ENCODE assay signal across 11 cellular contexts in genomic region chr13:33536639-33537425, GRCh38.
DNase-seq lines count a peak whose midpoint lies in the region; ATAC-seq, FAIRE-seq and TF ChIP-seq lines count a peak whose summit lies in the region.
"Had no signal": no experiment of that assay in that cellular context is flagged by ENCODE, and none has a peak within 500 bp of the region (broad histone marks: within the 10 kb centered on the region; RNA-seq: fewer than 3 reads in every experiment).

No MANE protein-coding gene starts in this region.

- H3K4me1 ChIP-seq in OCI-LY7 (ENCODE audit: insufficient read depth, low read length, poor library complexity, severe bottlenecking) (peaks cover 36% of the 10 kb centered on the region), endothelial cell of umbilical vein (ENCODE audit: control insufficient read depth, extremely low read depth, insufficient read depth, low read length) (peaks cover 8% of the 10 kb centered on the region), parathyroid adenoma (peaks cover 5% of the 10 kb centered on the region), upper lobe of right lung (peaks cover 13% of the 10 kb centered on the region)

- dilution Hi-C loops in endothelial cell of umbilical vein (cut with MboI; ENCODE audit: extremely low pct_ligation_motif_present, low sequenced_read_pairs) = no loop called here

- CTCF ChIA-PET in AG04450 (lab: Charles Lee) (interaction anchor here (1.3 to 1.5 kb wide), 2 partner anchors 12 to 187 kb away, joined by 4 to 5 read pairs; no protein-coding TSS in a partner anchor), OCI-LY7 (lab: Charles Lee; ENCODE audit: unreplicated experiment) (no interaction called here), endothelial cell of umbilical vein (lab: Charles Lee) (interaction anchor here (0.7 to 3.0 kb wide), 4 partner anchors 11 to 308 kb away, joined by 3 to 13 read pairs (median 4); no protein-coding TSS in a partner anchor)

- H3K79me2 ChIP-seq in OCI-LY7 (ENCODE audit: insufficient read depth, low read depth, low read length) (peaks cover 6% of the 10 kb centered on the region; the same call in 1 of the 2 replicates), endothelial cell of umbilical vein (ENCODE audit: control insufficient read depth, insufficient read depth, low read length) (no peaks in the 10 kb centered on the region), parathyroid adenoma (no peaks in the 10 kb centered on the region)

- no peaks in the 10 kb centered on the region for H4K20me1 ChIP-seq in OCI-LY7 (ENCODE audit: insufficient read depth, low read length)
- H4K20me1 ChIP-seq in endothelial cell of umbilical vein (replicated peaks; ENCODE audit: control insufficient read depth, extremely low read depth, insufficient read depth, low read length) = no peaks in the 10 kb centered on the region

- H3K36me3 ChIP-seq in OCI-LY7 (ENCODE audit: insufficient read depth, low read length) (no peaks in the 10 kb centered on the region), endothelial cell of umbilical vein (ENCODE audit: control insufficient read depth in 2 of 2, extremely low read depth in 1 of 2, insufficient read depth in 2 of 2, low read length in 2 of 2) (no peaks in the 10 kb centered on the region), parathyroid adenoma (ENCODE audit: control insufficient read depth, insufficient read depth, low read length) (no peaks in the 10 kb centered on the region), upper lobe of right lung (no peaks in the 10 kb centered on the region)

- H3K27me3 ChIP-seq in AG04450 (ENCODE audit: control insufficient read depth, insufficient read depth, low read length) (no peaks in the 10 kb centered on the region), endothelial cell of umbilical vein (ENCODE audit: control insufficient read depth in 2 of 2, insufficient read depth in 2 of 2, low read length in 2 of 2) (no peaks in the 10 kb centered on the region), parathyroid adenoma (ENCODE audit: control insufficient read depth, insufficient read depth, low read length) (no peaks in the 10 kb centered on the region), upper lobe of right lung (no peaks in the 10 kb centered on the region)

- BruUV-seq in OCI-LY7 (replicated peaks; lab: Mats Ljungman, UMichigan) (no TSS peak), endothelial cell of umbilical vein (replicated peaks; lab: Mats Ljungman, UMichigan) (no TSS peak)

- POLR2A ChIA-PET in AG04450 (lab: Yijun Ruan, JAX) (no interaction called here), OCI-LY7 (lab: Charles Lee) (interaction anchor here (0.6 to 1.9 kb wide), 3 partner anchors 16 to 188 kb away, joined by 3 to 8 read pairs (median 3); no protein-coding TSS in a partner anchor), endothelial cell of umbilical vein (lab: Charles Lee) (no interaction called here)

- no peak for TF ChIP-seq POLR2A in endothelial cell of umbilical vein (IDR thresholded peaks at IDR 0.05; ENCODE audit: low read depth, low read length)

- H3K9ac ChIP-seq in endothelial cell of umbilical vein (replicated peaks; ENCODE audit: extremely low read depth, insufficient read depth, low read length) = no peak overlapping the region
- no peak overlapping the region for H3K9ac ChIP-seq in parathyroid adenoma

- no peaks in the 10 kb centered on the region for H3K9me2 ChIP-seq in OCI-LY7 (ENCODE audit: insufficient read depth, low read length)

- intact Hi-C loops in OCI-LY7 (cut with micrococcal nuclease; ENCODE audit: unreplicated experiment) = no loop called here
- intact Hi-C loops in endothelial cell of umbilical vein (cut with micrococcal nuclease) = no loop called here
- intact Hi-C loops in upper lobe of right lung (cut with DNase I) = no loop called here

- H2AFZ ChIP-seq in OCI-LY7 (ENCODE audit: low read length) = peak overlapping the region; percentile 84; the same call in 1 of the 2 replicates
- H2AFZ ChIP-seq in endothelial cell of umbilical vein (ENCODE audit: low read depth, low read length) = peak overlapping the region; percentile 28
- no peak overlapping the region for H2AFZ ChIP-seq in parathyroid adenoma

- ATAC-seq in HG03521 (IDR thresholded peaks at IDR 0.05; ENCODE audit: unreplicated experiment) = no peak
- no peak for ATAC-seq in upper lobe of right lung
- ATAC-seq: K562 had no signal

- H3K9me1 ChIP-seq in endothelial cell of umbilical vein (replicated peaks; ENCODE audit: control insufficient read depth, extremely low read depth, insufficient read depth, low read length) = no peaks in the 10 kb centered on the region

- H3K9me3 ChIP-seq in AG04450 (ENCODE audit: control insufficient read depth, insufficient read depth, low read length) (no peaks in the 10 kb centered on the region), OCI-LY7 (ENCODE audit: low read length) (no peaks in the 10 kb centered on the region), endothelial cell of umbilical vein (replicated peaks; ENCODE audit: control insufficient read depth, insufficient read depth, low read length) (no peaks in the 10 kb centered on the region), parathyroid adenoma (ENCODE audit: control insufficient read depth, low read length) (no peaks in the 10 kb centered on the region), upper lobe of right lung (no peaks in the 10 kb centered on the region)

- H3K4me2 ChIP-seq in OCI-LY7 (ENCODE audit: low read length) (peak overlapping the region; percentile 6; the same call in 1 of the 2 replicates), endothelial cell of umbilical vein (ENCODE audit: insufficient read depth, low read length) (no peak overlapping the region), parathyroid adenoma (ENCODE audit: low read length) (no peak overlapping the region)

- TF ChIP-seq CTCF in AG04450 (IDR thresholded peaks at IDR 0.05; ENCODE audit: low read depth, low read length) (no peak), OCI-LY7 (conservative IDR thresholded peaks at IDR 0.05; ENCODE audit: low read length) (no peak), endothelial cell of umbilical vein (IDR thresholded peaks at IDR 0.05; ENCODE audit: extremely low read depth in 1 of 2, insufficient read depth in 1 of 2, low read depth in 1 of 2, low read length in 2 of 2) (no peak), parathyroid adenoma (IDR thresholded peaks at IDR 0.05) (no peak), upper lobe of right lung (IDR thresholded peaks at IDR 0.05) (no peak)

- FAIRE-seq in endothelial cell of umbilical vein (lab: Jason Lieb, UNC) = no peak
- FAIRE-seq: K562 had no signal

- DNase-seq in AG04450 (ENCODE audit: low read depth, low spot score) (peak; percentile 89), OCI-LY7 (ENCODE audit: low spot score) (no peak), endothelial cell of umbilical vein (ENCODE audit: low read depth, low spot score) (no peak), upper lobe of right lung (no peak)
- no peak for DNase-seq in central memory CD4-positive, alpha-beta T cell
- no peak for DNase-seq in stimulated activated CD8-positive, alpha-beta memory T cell treated with anti-CD3 and anti-CD28 coated beads, Interleukin-4, amount 100 ng/mL, for 48 hours
- DNase-seq: NCI-H446, nephron progenitor cell had no signal

- H3K27ac ChIP-seq in AG04450 (ENCODE audit: low read depth, low read length) = no peak overlapping the region
- H3K27ac ChIP-seq in OCI-LY7 (ENCODE audit: low read depth, low read length, poor library complexity, severe bottlenecking) = no peak overlapping the region
- H3K27ac ChIP-seq in endothelial cell of umbilical vein (ENCODE audit: insufficient read depth, low read depth, low read length) = no peak overlapping the region
- peak overlapping the region; percentile 12 for H3K27ac ChIP-seq in parathyroid adenoma
- H3K27ac ChIP-seq in upper lobe of right lung = no peak overlapping the region

- H3K4me3 ChIP-seq in AG04450 (ENCODE audit: low read depth, low read length) = no peak overlapping the region
- H3K4me3 ChIP-seq in OCI-LY7 (ENCODE audit: low read depth, low read length, poor library complexity, severe bottlenecking) = no peak overlapping the region
- H3K4me3 ChIP-seq in endothelial cell of umbilical vein (replicated peaks in 1 of 3; ENCODE audit: insufficient read depth in 1 of 3, low read depth in 1 of 3, low read length in 3 of 3) = no peak overlapping the region
- H3K4me3 ChIP-seq in parathyroid adenoma (ENCODE audit: low read depth, low read length) = no peak overlapping the region
- H3K4me3 ChIP-seq in upper lobe of right lung = no peak overlapping the region
- H3K4me3 ChIP-seq: K562 had no signal

TF ChIP-seq in endothelial cell of umbilical vein, 7 proteins besides CTCF, POLR2A, EP300 and RAD21:
- TF ChIP-seq JUN (IDR thresholded peaks at IDR 0.05; ENCODE audit: borderline replicate concordance, insufficient read depth, insufficient read length, low read depth) (no peak), MAX (IDR thresholded peaks at IDR 0.05; ENCODE audit: insufficient read depth, insufficient read length) (no peak), FOS (IDR thresholded peaks at IDR 0.05; ENCODE audit: borderline replicate concordance, insufficient read depth, low read length) (no peak), POLR2AphosphoS5 (IDR thresholded peaks at IDR 0.05; ENCODE audit: insufficient read depth, low read depth, low read length) (no peak), GATA2 (IDR thresholded peaks at IDR 0.05; ENCODE audit: insufficient read depth, insufficient read length, low read depth, low read length) (no peak), EZH2 (IDR thresholded peaks at IDR 0.05; ENCODE audit: borderline replicate concordance, low read depth, low read length, severe bottlenecking) (no peak), MYC (IDR thresholded peaks at IDR 0.05; ENCODE audit: low read depth, low read length) (no peak)
